ENCODE assay signal across 20 cellular contexts in genomic region chr3:78277793-78278192, GRCh38.
DNase-seq lines count a peak whose midpoint lies in the region; ATAC-seq and TF ChIP-seq lines count a peak whose summit lies in the region.
"Had no signal": no experiment of that assay in that cellular context is flagged by ENCODE, and none has a peak within 500 bp of the region (broad histone marks: within the 10 kb centered on the region; RNA-seq: fewer than 3 reads in every experiment).

No MANE protein-coding gene starts in this region.

- no peaks in the 10 kb centered on the region for H3K27me3 ChIP-seq in testis

- H3K4me1 ChIP-seq in testis: no peaks in the 10 kb centered on the region

- no peak for TF ChIP-seq CTCF in GM12865 (IDR thresholded peaks at IDR 0.05; ENCODE audit: insufficient read depth, low read depth, low read length, missing control alignments)
- TF ChIP-seq CTCF in testis (IDR thresholded peaks at IDR 0.05): no peak

- no peaks in the 10 kb centered on the region for H3K9me3 ChIP-seq in testis

- TF ChIP-seq POLR2A in testis (IDR thresholded peaks at IDR 0.05): no peak

- H3K4me3 ChIP-seq in GM12865 (ENCODE audit: low read depth, low read length) (no peak overlapping the region), testis (no peak overlapping the region)
- H3K4me3 ChIP-seq: coronary artery had no signal

- H3K27ac ChIP-seq in testis: no peak overlapping the region
- H3K27ac ChIP-seq: coronary artery had no signal

- ATAC-seq in GM21526 (IDR thresholded peaks at IDR 0.05; ENCODE audit: low FRiP score, unreplicated experiment) (peak; percentile 38), HG03432 (IDR thresholded peaks at IDR 0.05; ENCODE audit: unreplicated experiment) (peak; percentile 57), GM21528 (IDR thresholded peaks at IDR 0.05; ENCODE audit: low FRiP score, unreplicated experiment) (no peak), GM19452 (IDR thresholded peaks at IDR 0.05; ENCODE audit: unreplicated experiment) (no peak), GM21717 (IDR thresholded peaks at IDR 0.05; ENCODE audit: unreplicated experiment) (no peak)
- ATAC-seq: stimulated activated effector memory CD8-positive, alpha-beta T cell treated with anti-CD3 and anti-CD28 coated beads, Interleukin-12 subunit alpha, Interleukin-12 subunit beta, amount 100 ng/mL, for 72 hours had no signal

- H3K36me3 ChIP-seq in testis (ENCODE audit: low read depth, missing control alignments): no peaks in the 10 kb centered on the region

- intact Hi-C loops in testis (cut with DNase I; ENCODE audit: low total_unique reads): no loop called here

- peak; percentile 2 for DNase-seq in GM12865 (ENCODE audit: low read depth)
- peak; percentile 56 for DNase-seq in astrocyte of the hippocampus (ENCODE audit: low read depth, low spot score)
- DNase-seq in testis: no peak
- DNase-seq: activated naive CD8-positive, alpha-beta T cell treated with anti-CD3 and anti-CD28 coated beads for 36 hours; CD4-positive, alpha-beta T cell; DMS153; HCEC 1CT; head of caudate nucleus; NCI-H146; NCI-H226; occipital lobe; retina; trophoblast cell had no signal

Comparison
In these comparisons a context has a peak if more than half of its experiments do, and no peak if none do; other contexts are left out.
1. ATAC-seq: peak in GM21526 (single experiment) and HG03432 (single experiment); none in GM21528 (single experiment), GM19452 (single experiment) and GM21717 (single experiment).